ENCODE assay signal across 8 cellular contexts in genomic region chr2:169365093-169365483, GRCh38. TPM values are rescaled to one million over a fixed set of nuclear protein-coding genes. Genes with fewer than 3 reads are reported as not detected.
DNase-seq lines count a peak whose midpoint lies in the region; ATAC-seq, FAIRE-seq and TF ChIP-seq lines count a peak whose summit lies in the region.

No MANE protein-coding gene starts in this region.

- peaks cover 0 to 45% (median 37%) of the 10 kb centered on the region in 4 donors for H3K4me1 ChIP-seq in tibial artery

- peak; percentile 65 for ATAC-seq in GM18861 (IDR thresholded peaks at IDR 0.05; ENCODE audit: unreplicated experiment)
- ATAC-seq in HG02571 (IDR thresholded peaks at IDR 0.05; ENCODE audit: unreplicated experiment) = peak; percentile 59

- peak overlapping the region; percentile 86 for H3K4me3 Mint-ChIP-seq in glutamatergic neuron (ENCODE audit: unreplicated experiment)

- no peaks in the 10 kb centered on the region for H3K9me3 ChIP-seq in tibial artery

- intact Hi-C loops in tibial artery (cut with DNase I; ENCODE audit: low total_unique reads) = no loop called here

- peaks cover 0 to 29% of the 10 kb centered on the region in 2 donors for H3K27me3 ChIP-seq in tibial artery

- peaks cover 10% of the 10 kb centered on the region for H3K4me1 Mint-ChIP-seq in glutamatergic neuron (ENCODE audit: low read depth, unreplicated experiment)

- no peaks in the 10 kb centered on the region for H3K36me3 ChIP-seq in tibial artery

- H3K9me3 Mint-ChIP-seq in glutamatergic neuron (ENCODE audit: unreplicated experiment) = no peaks in the 10 kb centered on the region

- TF ChIP-seq CTCF in glutamatergic neuron (IDR thresholded peaks at IDR 0.05; ENCODE audit: partially characterized antibody, unreplicated experiment) = no peak
- no peak for TF ChIP-seq CTCF in tibial artery (IDR thresholded peaks at IDR 0.05)
- TF ChIP-seq CTCF in D721Med (IDR thresholded peaks at IDR 0.05; ENCODE audit: insufficient read depth, missing control alignments) = no peak

- DNase-seq in OCI-M1 (lab: John Stamatoyannopoulos, UW) (peak; percentile 65), glutamatergic neuron (no peak), tibial artery (no peak), middle frontal gyrus (ENCODE audit: extremely low spot score, low spot score) (no peak), D721Med (ENCODE audit: insufficient read length, low spot score) (no peak)
- DNase-seq in stimulated activated naive CD4-positive, alpha-beta T cell treated with Interleukin-2 at 50 U/mL for 16 hours (lab: John Stamatoyannopoulos, UW) = no peak

- H3K36me3 Mint-ChIP-seq in glutamatergic neuron (ENCODE audit: unreplicated experiment) = no peaks in the 10 kb centered on the region

- peak overlapping the region; percentile 48 to 60 for H3K4me3 ChIP-seq in tibial artery

- no peak for FAIRE-seq in D721Med (lab: Jason Lieb, UNC)

- no peak overlapping the region for H3K27ac Mint-ChIP-seq in glutamatergic neuron (ENCODE audit: unreplicated experiment)

- H3K27me3 Mint-ChIP-seq in glutamatergic neuron (ENCODE audit: unreplicated experiment) = peaks cover 22% of the 10 kb centered on the region

- no peak overlapping the region for H3K27ac ChIP-seq in tibial artery

RNA-seq across cellular contexts. Expression of gene LRP2, which starts 2.8 kb away (rescaled TPM):
- not detected for total RNA-seq in glutamatergic neuron (ENCODE audit: unreplicated experiment)
